15 cellular contexts compared by ENCODE assay signal in the genomic region with DNA sequence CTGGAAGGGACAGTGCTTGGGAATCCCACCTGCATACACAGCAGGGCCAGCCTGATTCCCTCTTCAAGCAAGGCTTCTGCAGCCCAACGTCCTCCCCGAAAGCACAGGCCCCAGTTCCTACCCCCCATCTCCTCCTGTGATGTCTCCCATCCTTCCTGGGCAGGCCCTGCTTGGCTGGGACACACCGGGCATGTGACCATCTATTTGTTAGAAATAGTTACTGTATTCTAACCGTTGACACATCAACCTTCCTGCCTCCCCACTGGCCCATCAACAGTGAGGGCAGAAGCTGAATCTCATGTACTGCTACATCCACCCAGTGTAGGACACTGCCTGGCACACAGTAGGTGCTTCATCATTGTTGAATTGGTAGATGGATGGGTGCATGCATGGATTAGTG. TPM values are rescaled to one million over a fixed set of nuclear protein-coding genes. Genes with fewer than 3 reads are reported as not detected.
DNase-seq lines count a peak whose midpoint lies in the region; ATAC-seq and TF ChIP-seq lines count a peak whose summit lies in the region.
"Had no signal": no experiment of that assay in that cellular context is flagged by ENCODE, and none has a peak within 500 bp of the region (broad histone marks: within the 10 kb centered on the region; RNA-seq: fewer than 3 reads in every experiment).

No MANE protein-coding gene starts in this region.

- peaks cover 3% of the 10 kb centered on the region for H3K4me1 ChIP-seq in colonic mucosa
- H3K4me1 ChIP-seq: breast epithelium had no signal

- no peak overlapping the region for H3K4me3 ChIP-seq in colonic mucosa
- H3K4me3 ChIP-seq: breast epithelium, gastroesophageal sphincter had no signal

- peaks cover 0 to 2% (median 0%) of the 10 kb centered on the region in 3 donors for H3K27me3 Mint-ChIP-seq in CD14-positive monocyte (ENCODE audit: low read depth in 3 of 3)
- H3K27me3 Mint-ChIP-seq in natural killer cell treated with Interleukin-12 subunit alpha and Interleukin-12 subunit beta and Interleukin-15 and Interleukin-18, amount 100 ng/mL, for 72 hours: no peaks in the 10 kb centered on the region

- ATAC-seq in natural killer cell treated with Interleukin-12 subunit alpha and Interleukin-12 subunit beta and Interleukin-15 and Interleukin-18, amount 100 ng/mL, for 72 hours: no peak
- ATAC-seq in sciatic nerve (no peak), HG03442 (IDR thresholded peaks at IDR 0.05; ENCODE audit: unreplicated experiment) (no peak)

- H3K27me3 ChIP-seq in colonic mucosa: no peaks in the 10 kb centered on the region
- H3K27me3 ChIP-seq: breast epithelium had no signal

- no peaks in the 10 kb centered on the region for H3K36me3 ChIP-seq in colonic mucosa
- H3K36me3 ChIP-seq: breast epithelium, gastroesophageal sphincter had no signal

- H3K9me3 ChIP-seq in colonic mucosa: no peaks in the 10 kb centered on the region
- H3K9me3 ChIP-seq: breast epithelium, gastroesophageal sphincter had no signal

- no peak overlapping the region for H3K27ac ChIP-seq in colonic mucosa

- H3K9ac ChIP-seq in colonic mucosa (ENCODE audit: low read depth in 2 of 2, low read length in 2 of 2): no peak overlapping the region

- peaks cover 0 to 4% (median 0%) of the 10 kb centered on the region in 7 donors for H3K9me3 Mint-ChIP-seq in CD14-positive monocyte
- no peaks in the 10 kb centered on the region for H3K9me3 Mint-ChIP-seq in natural killer cell treated with Interleukin-12 subunit alpha and Interleukin-12 subunit beta and Interleukin-15 and Interleukin-18, amount 100 ng/mL, for 72 hours
- H3K9me3 Mint-ChIP-seq: activated T-helper 2 cell treated with anti-CD3 and anti-CD28 coated beads, Interferon-gamma antibody, Interleukin-2, Interleukin-4, amounts not matched to agents 10 μg/mL and 5 μg/mL and 100 μg/mL, durations not matched to agents 14 hours and 24 hours and 36 hours had no signal

- peak overlapping the region; percentile 89 to 98 (median 95) for H3K27ac Mint-ChIP-seq in CD14-positive monocyte
- peak overlapping the region; percentile 21 to 100 for H3K27ac Mint-ChIP-seq in natural killer cell treated with Interleukin-12 subunit alpha and Interleukin-12 subunit beta and Interleukin-15 and Interleukin-18, amount 100 ng/mL, for 72 hours
- H3K27ac Mint-ChIP-seq: mesothelial cell of epicardium had no signal

- peaks cover 49% of the 10 kb centered on the region for H3K4me1 Mint-ChIP-seq in CD14-positive monocyte
- peaks cover 26 to 31% of the 10 kb centered on the region in 2 donors for H3K4me1 Mint-ChIP-seq in natural killer cell treated with Interleukin-12 subunit alpha and Interleukin-12 subunit beta and Interleukin-15 and Interleukin-18, amount 100 ng/mL, for 72 hours (ENCODE audit: low read depth in 2 of 2)

- H3K4me3 Mint-ChIP-seq in CD14-positive monocyte: peak overlapping the region in 1 of 2 donors; percentile 67
- no peak overlapping the region for H3K4me3 Mint-ChIP-seq in natural killer cell treated with Interleukin-12 subunit alpha and Interleukin-12 subunit beta and Interleukin-15 and Interleukin-18, amount 100 ng/mL, for 72 hours
- H3K4me3 Mint-ChIP-seq: mesothelial cell of epicardium had no signal

- peaks cover 40 to 51% of the 10 kb centered on the region in 2 donors for H3K36me3 Mint-ChIP-seq in CD14-positive monocyte
- no peaks in the 10 kb centered on the region for H3K36me3 Mint-ChIP-seq in natural killer cell treated with Interleukin-12 subunit alpha and Interleukin-12 subunit beta and Interleukin-15 and Interleukin-18, amount 100 ng/mL, for 72 hours
- H3K36me3 Mint-ChIP-seq: mesothelial cell of epicardium had no signal

- intact Hi-C loops in CD14-positive monocyte (cut with micrococcal nuclease): loop anchor here in 1 of 2 donors (1.0 kb wide), 1 partner anchor 8 kb away; no protein-coding TSS in a partner anchor
- intact Hi-C loops in colonic mucosa (cut with DNase I): no loop called here
- intact Hi-C loops in sciatic nerve (cut with DNase I): no loop called here

- TF ChIP-seq CTCF in CD14-positive monocyte (IDR thresholded peaks at IDR 0.05) (no peak), colonic mucosa (IDR thresholded peaks at IDR 0.05) (no peak)

- DNase-seq in AG20443 (ENCODE audit: low spot score) (peak; percentile 7), CD14-positive monocyte (ENCODE audit: low spot score) (no peak), colonic mucosa (peak; percentile 15), iPS-NIHi11 (ENCODE audit: low spot score) (no peak), sciatic nerve (ENCODE audit: low spot score) (no peak)
- peak; percentile 54 for DNase-seq in natural killer cell treated with Interleukin-12 subunit alpha and Interleukin-12 subunit beta and Interleukin-15 and Interleukin-18, amount 100 ng/mL, for 72 hours (ENCODE audit: low spot score)
- DNase-seq: COR-L47, NCI-H187, NCI-H510A had no signal

RNA-seq across cellular contexts. Expression of gene PRR29, which starts 10.7 kb away (rescaled TPM):
- 1 to 10 TPM; 1.4 to 2.1 TPM for polyA plus RNA-seq in CD14-positive monocyte
- total RNA-seq in colonic mucosa: under 1 TPM in 1 of 2 donors, not detected in 1; 0.16 TPM
- 1 to 10 TPM in 1 of 2 donors, under 1 TPM in 1; 0.50 to 1.0 TPM for total RNA-seq in natural killer cell treated with Interleukin-12 subunit alpha and Interleukin-12 subunit beta and Interleukin-15 and Interleukin-18, amount 100 ng/mL, for 72 hours
- 1.0 TPM for total RNA-seq in sciatic nerve
- total RNA-seq: osteocyte had no signal

RNA-seq across cellular contexts. Expression of gene ICAM2, which starts 11.6 kb away (rescaled TPM):
- polyA plus RNA-seq in CD14-positive monocyte: 100 to 1,000 TPM; 174 to 186 TPM
- 1 to 10 TPM; 9.2 to 9.5 TPM for total RNA-seq in colonic mucosa
- 10 to 100 TPM; 14.1 to 20.7 TPM for total RNA-seq in natural killer cell treated with Interleukin-12 subunit alpha and Interleukin-12 subunit beta and Interleukin-15 and Interleukin-18, amount 100 ng/mL, for 72 hours
- total RNA-seq in sciatic nerve: 38.2 TPM
- total RNA-seq: osteocyte had no signal

RNA-seq across cellular contexts. Expression of gene SCN4A, which starts 36.1 kb away (rescaled TPM):
- polyA plus RNA-seq in CD14-positive monocyte: not detected
- total RNA-seq in colonic mucosa (under 1 TPM; 0.07 to 0.27 TPM), sciatic nerve (3.5 TPM)
- total RNA-seq in natural killer cell treated with Interleukin-12 subunit alpha and Interleukin-12 subunit beta and Interleukin-15 and Interleukin-18, amount 100 ng/mL, for 72 hours: under 1 TPM in 1 of 2 donors, not detected in 1; 0.08 TPM
- total RNA-seq: osteocyte had no signal

Comparison
In these comparisons a context has a peak if more than half of its experiments do, and no peak if none do; other contexts are left out.
1. DNase-seq: peak in AG20443 (single experiment), colonic mucosa (single experiment) and natural killer cell treated with Interleukin-12 subunit alpha and Interleukin-12 subunit beta and Interleukin-15 and Interleukin-18, amount 100 ng/mL, for 72 hours (single experiment); none in CD14-positive monocyte (single experiment), iPS-NIHi11 (single experiment) and sciatic nerve (single experiment).